1 cellular context compared by ENCODE assay signal in genomic region chr2:218844334-218844733, GRCh38. TPM values are rescaled to one million over a fixed set of nuclear protein-coding genes. Genes with fewer than 3 reads are reported as not detected.
"Had no signal": no experiment of that assay in that cellular context is flagged by ENCODE, and none has a peak within 500 bp of the region (broad histone marks: within the 10 kb centered on the region; RNA-seq: fewer than 3 reads in every experiment).

No MANE protein-coding gene starts in this region.

RNA-seq across cellular contexts. Expression of gene PRKAG3, which starts 12.7 kb away (rescaled TPM):
- total RNA-seq: G401 had no signal
